Comparison of ENCODE assay signal across 8 cellular contexts in the genomic region with DNA sequence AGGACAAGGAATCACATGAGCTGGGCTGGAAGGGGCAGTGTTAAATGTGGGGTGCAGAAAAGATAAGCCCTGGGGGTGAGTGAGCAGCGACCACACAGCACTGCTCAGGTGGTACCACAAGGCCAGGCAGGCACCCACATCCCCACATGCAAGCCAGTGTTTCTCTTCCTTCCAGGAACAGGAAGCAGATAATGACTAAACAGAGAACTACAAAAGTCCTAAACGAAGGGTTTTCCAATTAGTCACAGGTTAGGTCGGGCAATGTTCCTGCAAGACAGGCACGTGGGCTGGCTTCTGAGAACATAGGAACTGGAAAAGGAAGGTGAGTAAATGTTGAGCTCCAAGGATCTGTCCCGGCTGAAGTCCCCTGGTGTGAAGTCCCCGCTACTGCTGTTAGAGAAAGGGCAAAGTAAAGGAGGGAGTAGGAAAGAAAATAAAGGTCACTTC. TPM values are rescaled to one million over a fixed set of nuclear protein-coding genes. Genes with fewer than 3 reads are reported as not detected.
DNase-seq lines count a peak whose midpoint lies in the region; TF ChIP-seq lines count a peak whose summit lies in the region.

No MANE protein-coding gene starts in this region.

- H3K4me1 ChIP-seq in mesodermal cell (ENCODE audit: control insufficient read depth, insufficient read depth, low read length, poor library complexity, severe bottlenecking) (peaks cover 63% of the 10 kb centered on the region), BE2C (peaks cover 7% of the 10 kb centered on the region)

- no peaks in the 10 kb centered on the region for H3K27me3 ChIP-seq in BE2C

- DNase-seq in NOMO-1 treated with DMSO at 0.1 percent for 48 hours (lab: John Stamatoyannopoulos, UW; ENCODE audit: unreplicated experiment) (peak; percentile 5), NOMO-1 (lab: John Stamatoyannopoulos, UW; ENCODE audit: unreplicated experiment in 2 of 2) (no peak), OCI-M1 (lab: John Stamatoyannopoulos, UW) (peak; percentile 24), choroid plexus epithelial cell (ENCODE audit: low read depth) (peak; percentile 88), NCI-H1092 treated with DMSO at 0.1 percent for 48 hours (lab: John Stamatoyannopoulos, UW) (no peak), BE2C (no peak), NCI-H526 treated with DMSO at 0.1 percent for 48 hours (lab: John Stamatoyannopoulos, UW) (no peak)

- H3K4me3 ChIP-seq in choroid plexus epithelial cell (ENCODE audit: low read depth, low read length) (no peak overlapping the region), mesodermal cell (ENCODE audit: extremely low read depth, insufficient read depth, low read length, poor library complexity, severe bottlenecking) (no peak overlapping the region), BE2C (ENCODE audit: low read depth, low read length) (no peak overlapping the region)

- peak; percentile 32 for TF ChIP-seq CTCF in choroid plexus epithelial cell (conservative IDR thresholded peaks at IDR 0.05; ENCODE audit: low read depth, low read length)
- TF ChIP-seq CTCF in BE2C (IDR thresholded peaks at IDR 0.05; ENCODE audit: low read depth, low read length) = no peak

- no peaks in the 10 kb centered on the region for H3K36me3 ChIP-seq in mesodermal cell (ENCODE audit: control insufficient read depth, insufficient read depth, low read length)
- H3K36me3 ChIP-seq in BE2C = no peaks in the 10 kb centered on the region

- peaks cover 8% of the 10 kb centered on the region for H3K9me3 ChIP-seq in mesodermal cell (ENCODE audit: control insufficient read depth, low read length)
- H3K9me3 ChIP-seq in BE2C = no peaks in the 10 kb centered on the region

- 33 to 39% methylated on average over 5 to 6 of the region's 6 CpGs for WGBS in mesodermal cell (ENCODE audit: insufficient coverage in 2 of 2), 2 experiments

- peak overlapping the region; percentile 62 for H3K27ac ChIP-seq in mesodermal cell (ENCODE audit: low read depth, low read length, severe bottlenecking)

RNA-seq across cellular contexts. Expression of a gene that starts 19.5 kb away (rescaled TPM):
- 10.2 TPM for polyA plus RNA-seq in mesodermal cell (2013, experiment 1 of 2)
- polyA plus RNA-seq in mesodermal cell (2013, experiment 2 of 2) = 9.2 TPM
- 1.9 TPM for polyA plus RNA-seq in BE2C (2012; ENCODE audit: insufficient read depth, insufficient read length, low read depth)

Comparison
In these comparisons a context has a peak if more than half of its experiments do, and no peak if none do; other contexts are left out.
1. DNase-seq: peak in NOMO-1 treated with DMSO at 0.1 percent for 48 hours (single experiment), OCI-M1 (single experiment) and choroid plexus epithelial cell (single experiment); none in NOMO-1 (0 of 2), NCI-H1092 treated with DMSO at 0.1 percent for 48 hours (single experiment), BE2C (single experiment) and NCI-H526 treated with DMSO at 0.1 percent for 48 hours (single experiment).